Comparison of ENCODE assay signal across 11 cellular contexts in genomic region chr2:222722327-222722946, GRCh38. TPM values are rescaled to one million over a fixed set of nuclear protein-coding genes. Genes with fewer than 3 reads are reported as not detected.
DNase-seq lines count a peak whose midpoint lies in the region; ATAC-seq and TF ChIP-seq lines count a peak whose summit lies in the region.
"Had no signal": no experiment of that assay in that cellular context is flagged by ENCODE, and none has a peak within 500 bp of the region (broad histone marks: within the 10 kb centered on the region; RNA-seq: fewer than 3 reads in every experiment).

No MANE protein-coding gene starts in this region.

- H3K27ac ChIP-seq in SK-N-MC: peak overlapping the region; percentile 83
- H3K27ac ChIP-seq in aorta (ENCODE audit: low read depth in 1 of 2, low read length in 2 of 2): peak overlapping the region; percentile 22 to 33
- H3K27ac ChIP-seq in uterus: no peak overlapping the region
- H3K27ac ChIP-seq in effector memory CD4-positive, alpha-beta T cell (ENCODE audit: insufficient read depth, low read length, poor library complexity, severe bottlenecking): no peak overlapping the region
- no peak overlapping the region for H3K27ac ChIP-seq in foreskin keratinocyte

- TF ChIP-seq CTCF in uterus (IDR thresholded peaks at IDR 0.05) (no peak), foreskin keratinocyte (conservative IDR thresholded peaks at IDR 0.05) (no peak)

- peaks cover 2% of the 10 kb centered on the region for H3K27me3 Mint-ChIP-seq in activated naive CD8-positive, alpha-beta T cell treated with anti-CD3 and anti-CD28 coated beads, Interleukin-2, amount 10 ng/mL, durations not matched to agents 7 days and 5 days
- H3K27me3 Mint-ChIP-seq in activated naive CD8-positive, alpha-beta T cell treated with anti-CD3 and anti-CD28 coated beads, Interleukin-2, amount 50 U/mL, for 24 hours: no peaks in the 10 kb centered on the region
- H3K27me3 Mint-ChIP-seq: central memory CD8-positive, alpha-beta T cell; naive B cell had no signal

- intact Hi-C loops in aorta (cut with DNase I) (no loop called here), uterus (cut with DNase I; ENCODE audit: low total_unique reads) (no loop called here)

- H3K36me3 ChIP-seq in SK-N-MC (ENCODE audit: insufficient read depth, low read length): no peaks in the 10 kb centered on the region
- no peaks in the 10 kb centered on the region for H3K36me3 ChIP-seq in aorta (ENCODE audit: control insufficient read depth in 1 of 2, insufficient read depth in 2 of 2, low read length in 1 of 2)
- no peaks in the 10 kb centered on the region for H3K36me3 ChIP-seq in uterus
- H3K36me3 ChIP-seq in effector memory CD4-positive, alpha-beta T cell (ENCODE audit: control insufficient read depth, insufficient read depth, low read length): no peaks in the 10 kb centered on the region

- no peak for DNase-seq in activated naive CD8-positive, alpha-beta T cell treated with anti-CD3 and anti-CD28 coated beads, Interleukin-2, amount 10 ng/mL, durations not matched to agents 7 days and 5 days
- DNase-seq in activated naive CD8-positive, alpha-beta T cell treated with anti-CD3 and anti-CD28 coated beads, Interleukin-2, amount 50 U/mL, for 24 hours: no peak
- DNase-seq in SK-N-MC (ENCODE audit: low read depth, low spot score) (peak; percentile 86), aorta (peak in 1 of 2 donors; percentile 57), uterus (no peak), foreskin keratinocyte (no peak)
- no peak for DNase-seq in effector memory CD4-positive, alpha-beta T cell
- DNase-seq: naive B cell, T-helper 2 cell had no signal

- H3K4me3 Mint-ChIP-seq in activated naive CD8-positive, alpha-beta T cell treated with anti-CD3 and anti-CD28 coated beads, Interleukin-2, amount 10 ng/mL, durations not matched to agents 7 days and 5 days: no peak overlapping the region
- H3K4me3 Mint-ChIP-seq in activated naive CD8-positive, alpha-beta T cell treated with anti-CD3 and anti-CD28 coated beads, Interleukin-2, amount 50 U/mL, for 24 hours: no peak overlapping the region
- H3K4me3 Mint-ChIP-seq: central memory CD8-positive, alpha-beta T cell; naive B cell had no signal

- H3K4me1 Mint-ChIP-seq in activated naive CD8-positive, alpha-beta T cell treated with anti-CD3 and anti-CD28 coated beads, Interleukin-2, amount 10 ng/mL, durations not matched to agents 7 days and 5 days: peaks cover 3% of the 10 kb centered on the region
- H3K4me1 Mint-ChIP-seq in activated naive CD8-positive, alpha-beta T cell treated with anti-CD3 and anti-CD28 coated beads, Interleukin-2, amount 50 U/mL, for 24 hours: no peaks in the 10 kb centered on the region
- H3K4me1 Mint-ChIP-seq: central memory CD8-positive, alpha-beta T cell had no signal

- peaks cover 1% of the 10 kb centered on the region for H3K9me3 Mint-ChIP-seq in activated naive CD8-positive, alpha-beta T cell treated with anti-CD3 and anti-CD28 coated beads, Interleukin-2, amount 10 ng/mL, durations not matched to agents 7 days and 5 days
- H3K9me3 Mint-ChIP-seq in activated naive CD8-positive, alpha-beta T cell treated with anti-CD3 and anti-CD28 coated beads, Interleukin-2, amount 50 U/mL, for 24 hours: peaks cover 5% of the 10 kb centered on the region
- H3K9me3 Mint-ChIP-seq: central memory CD8-positive, alpha-beta T cell had no signal

- H3K4me3 ChIP-seq in SK-N-MC (no peak overlapping the region), aorta (ENCODE audit: low read length in 2 of 2) (no peak overlapping the region), uterus (no peak overlapping the region)
- H3K4me3 ChIP-seq in effector memory CD4-positive, alpha-beta T cell (ENCODE audit: insufficient read depth, low read depth, low read length, poor library complexity, severe bottlenecking): no peak overlapping the region

- no peaks in the 10 kb centered on the region for H3K36me3 Mint-ChIP-seq in activated naive CD8-positive, alpha-beta T cell treated with anti-CD3 and anti-CD28 coated beads, Interleukin-2, amount 10 ng/mL, durations not matched to agents 7 days and 5 days
- H3K36me3 Mint-ChIP-seq in activated naive CD8-positive, alpha-beta T cell treated with anti-CD3 and anti-CD28 coated beads, Interleukin-2, amount 50 U/mL, for 24 hours (ENCODE audit: low read depth): no peaks in the 10 kb centered on the region
- H3K36me3 Mint-ChIP-seq: naive B cell had no signal

- H3K27ac Mint-ChIP-seq in activated naive CD8-positive, alpha-beta T cell treated with anti-CD3 and anti-CD28 coated beads, Interleukin-2, amount 10 ng/mL, durations not matched to agents 7 days and 5 days: no peak overlapping the region
- no peak overlapping the region for H3K27ac Mint-ChIP-seq in activated naive CD8-positive, alpha-beta T cell treated with anti-CD3 and anti-CD28 coated beads, Interleukin-2, amount 50 U/mL, for 24 hours
- H3K27ac Mint-ChIP-seq: naive B cell had no signal

- WGBS in aorta, 2 donors: 0 to 7% methylated on average over 2 of the region's 2 CpGs

- TF ChIP-seq POLR2A in uterus (IDR thresholded peaks at IDR 0.05): no peak

- H3K4me1 ChIP-seq in aorta (ENCODE audit: control insufficient read depth in 1 of 2, insufficient read depth in 2 of 2, low read length in 2 of 2): no peaks in the 10 kb centered on the region
- H3K4me1 ChIP-seq in uterus: no peaks in the 10 kb centered on the region
- H3K4me1 ChIP-seq in effector memory CD4-positive, alpha-beta T cell (ENCODE audit: control insufficient read depth, insufficient read depth, low read length, poor library complexity, severe bottlenecking): no peaks in the 10 kb centered on the region
- H3K4me1 ChIP-seq in foreskin keratinocyte: no peaks in the 10 kb centered on the region

- POLR2A ChIA-PET in activated naive CD8-positive, alpha-beta T cell treated with anti-CD3 and anti-CD28 coated beads, Interleukin-2, amount 10 ng/mL, durations not matched to agents 7 days and 5 days (lab: Charles Lee): no interaction called here

- H3K27me3 ChIP-seq in aorta (ENCODE audit: control insufficient read depth in 1 of 2, insufficient read depth in 2 of 2, low read length in 1 of 2) (no peaks in the 10 kb centered on the region), uterus (no peaks in the 10 kb centered on the region), foreskin keratinocyte (no peaks in the 10 kb centered on the region)
- H3K27me3 ChIP-seq in effector memory CD4-positive, alpha-beta T cell (replicated peaks; ENCODE audit: control insufficient read depth, insufficient read depth, low read length, poor library complexity, severe bottlenecking): no peaks in the 10 kb centered on the region

- peak; percentile 33 for ATAC-seq in activated naive CD8-positive, alpha-beta T cell treated with anti-CD3 and anti-CD28 coated beads, Interleukin-2, amount 10 ng/mL, durations not matched to agents 7 days and 5 days (ENCODE audit: low read depth)
- ATAC-seq in activated naive CD8-positive, alpha-beta T cell treated with anti-CD3 and anti-CD28 coated beads, Interleukin-2, amount 50 U/mL, for 24 hours: no peak
- ATAC-seq in HG02884 (IDR thresholded peaks at IDR 0.05; ENCODE audit: unreplicated experiment): peak; percentile 94
- no peak for ATAC-seq in aorta (ENCODE audit: low FRiP score)
- ATAC-seq in foreskin keratinocyte: no peak

- H3K9me3 ChIP-seq in SK-N-MC (ENCODE audit: low read depth, low read length) (no peaks in the 10 kb centered on the region), aorta (ENCODE audit: control insufficient read depth, low read length) (no peaks in the 10 kb centered on the region), uterus (no peaks in the 10 kb centered on the region)
- H3K9me3 ChIP-seq in effector memory CD4-positive, alpha-beta T cell (ENCODE audit: control insufficient read depth, low read length): no peaks in the 10 kb centered on the region

- no peak overlapping the region for H3K9ac ChIP-seq in SK-N-MC (ENCODE audit: insufficient read length)

RNA-seq across cellular contexts. Expression of gene MOGAT1, which starts 51.0 kb away (rescaled TPM):
- not detected for total RNA-seq in activated naive CD8-positive, alpha-beta T cell treated with anti-CD3 and anti-CD28 coated beads, Interleukin-2, amount 10 ng/mL, durations not matched to agents 7 days and 5 days
- total RNA-seq in aorta (not detected), uterus (not detected), foreskin keratinocyte (not detected in 2 replicates)
- polyA plus RNA-seq in aorta (not detected), foreskin keratinocyte (not detected in 2 replicates)

Comparison
In these comparisons a context has a peak if more than half of its experiments do, and no peak if none do; other contexts are left out.
1. ATAC-seq: peak in activated naive CD8-positive, alpha-beta T cell treated with anti-CD3 and anti-CD28 coated beads, Interleukin-2, amount 10 ng/mL, durations not matched to agents 7 days and 5 days (single experiment) and HG02884 (single experiment); none in activated naive CD8-positive, alpha-beta T cell treated with anti-CD3 and anti-CD28 coated beads, Interleukin-2, amount 50 U/mL, for 24 hours (single experiment), aorta (single experiment) and foreskin keratinocyte (single experiment).
2. H3K27ac ChIP-seq: peak in SK-N-MC (single experiment) and aorta (2 of 2); none in uterus (0 of 2), effector memory CD4-positive, alpha-beta T cell (single experiment) and foreskin keratinocyte (single experiment).